ENCODE assay signal across 1 cellular context in the genomic region with DNA sequence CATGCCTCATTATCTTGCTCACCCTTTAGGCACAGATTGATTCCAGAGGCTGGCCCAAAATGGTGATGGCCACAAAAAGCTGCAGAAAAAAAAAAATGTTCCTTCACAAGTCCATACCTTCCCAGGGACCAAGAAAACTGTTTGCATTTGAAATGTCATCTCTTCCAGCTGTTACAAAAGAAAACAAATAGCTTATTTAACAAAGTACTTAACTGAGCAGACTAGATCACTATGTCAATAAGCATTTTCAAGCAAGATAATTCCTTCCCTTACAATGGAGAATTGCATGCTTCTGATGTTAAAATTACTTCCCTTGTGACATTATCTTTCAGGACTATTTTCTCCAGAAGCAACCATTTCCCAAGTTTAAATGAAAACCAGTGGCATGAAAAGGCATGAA.
TF ChIP-seq lines count a peak whose summit lies in the region.

No MANE protein-coding gene starts in this region.

TF ChIP-seq in HepG2, 621 proteins besides CTCF, POLR2A, EP300 and RAD21 (continued from another document):
- TF ChIP-seq, protein P1, sequence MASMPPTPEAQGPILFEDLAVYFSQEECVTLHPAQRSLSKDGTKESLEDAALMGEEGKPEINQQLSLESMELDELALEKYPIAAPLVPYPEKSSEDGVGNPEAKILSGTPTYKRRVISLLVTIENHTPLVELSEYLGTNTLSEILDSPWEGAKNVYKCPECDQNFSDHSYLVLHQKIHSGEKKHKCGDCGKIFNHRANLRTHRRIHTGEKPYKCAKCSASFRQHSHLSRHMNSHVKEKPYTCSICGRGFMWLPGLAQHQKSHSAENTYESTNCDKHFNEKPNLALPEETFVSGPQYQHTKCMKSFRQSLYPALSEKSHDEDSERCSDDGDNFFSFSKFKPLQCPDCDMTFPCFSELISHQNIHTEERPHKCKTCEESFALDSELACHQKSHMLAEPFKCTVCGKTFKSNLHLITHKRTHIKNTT (CRISPR knock-in tag; IDR thresholded peaks at IDR 0.05): no peak
- TF ChIP-seq TRAFD1 (CRISPR knock-in tag; IDR thresholded peaks at IDR 0.05; ENCODE audit: borderline replicate concordance): no peak
- TF ChIP-seq SOX6 (IDR thresholded peaks at IDR 0.05): no peak
- peak; percentile 13; the same call in 1 of the 2 replicates for TF ChIP-seq SOX6 (CRISPR knock-in tag; IDR thresholded peaks at IDR 0.05)
- TF ChIP-seq, protein P2, sequence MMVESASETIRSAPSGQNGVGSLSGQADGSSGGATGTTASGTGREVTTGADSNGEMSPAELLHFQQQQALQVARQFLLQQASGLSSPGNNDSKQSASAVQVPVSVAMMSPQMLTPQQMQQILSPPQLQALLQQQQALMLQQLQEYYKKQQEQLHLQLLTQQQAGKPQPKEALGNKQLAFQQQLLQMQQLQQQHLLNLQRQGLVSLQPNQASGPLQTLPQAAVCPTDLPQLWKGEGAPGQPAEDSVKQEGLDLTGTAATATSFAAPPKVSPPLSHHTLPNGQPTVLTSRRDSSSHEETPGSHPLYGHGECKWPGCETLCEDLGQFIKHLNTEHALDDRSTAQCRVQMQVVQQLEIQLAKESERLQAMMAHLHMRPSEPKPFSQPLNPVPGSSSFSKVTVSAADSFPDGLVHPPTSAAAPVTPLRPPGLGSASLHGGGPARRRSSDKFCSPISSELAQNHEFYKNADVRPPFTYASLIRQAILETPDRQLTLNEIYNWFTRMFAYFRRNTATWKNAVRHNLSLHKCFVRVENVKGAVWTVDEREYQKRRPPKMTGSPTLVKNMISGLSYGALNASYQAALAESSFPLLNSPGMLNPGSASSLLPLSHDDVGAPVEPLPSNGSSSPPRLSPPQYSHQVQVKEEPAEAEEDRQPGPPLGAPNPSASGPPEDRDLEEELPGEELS (CRISPR knock-in tag; IDR thresholded peaks at IDR 0.05): 0 out of 2 replicates have a peak, but pooled peaks have one; percentile 9
- no peak for TF ChIP-seq XRCC5 (optimal IDR thresholded peaks at IDR 0.05; ENCODE audit: low read length)
- TF ChIP-seq, protein P3, sequence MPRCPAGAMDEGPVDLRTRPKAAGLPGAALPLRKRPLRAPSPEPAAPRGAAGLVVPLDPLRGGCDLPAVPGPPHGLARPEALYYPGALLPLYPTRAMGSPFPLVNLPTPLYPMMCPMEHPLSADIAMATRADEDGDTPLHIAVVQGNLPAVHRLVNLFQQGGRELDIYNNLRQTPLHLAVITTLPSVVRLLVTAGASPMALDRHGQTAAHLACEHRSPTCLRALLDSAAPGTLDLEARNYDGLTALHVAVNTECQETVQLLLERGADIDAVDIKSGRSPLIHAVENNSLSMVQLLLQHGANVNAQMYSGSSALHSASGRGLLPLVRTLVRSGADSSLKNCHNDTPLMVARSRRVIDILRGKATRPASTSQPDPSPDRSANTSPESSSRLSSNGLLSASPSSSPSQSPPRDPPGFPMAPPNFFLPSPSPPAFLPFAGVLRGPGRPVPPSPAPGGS (CRISPR knock-in tag; IDR thresholded peaks at IDR 0.05): no peak
- TF ChIP-seq ZNF543 (CRISPR knock-in tag; IDR thresholded peaks at IDR 0.05): no peak
- TF ChIP-seq TFAP4 (IDR thresholded peaks at IDR 0.05; ENCODE audit: borderline replicate concordance, low read depth): peak; percentile 69; the same call in 1 of the 2 replicates
- TF ChIP-seq ARNT (IDR thresholded peaks at IDR 0.05): no peak
- no peak for TF ChIP-seq SOX13 (IDR thresholded peaks at IDR 0.05)
- TF ChIP-seq SOX13 (CRISPR knock-in tag; conservative IDR thresholded peaks at IDR 0.05 in 1 of 2, IDR thresholded peaks at IDR 0.05 in 1 of 2): peak in 1 of 2 experiments; percentile 61; a peak in 2 of 4 replicates
- TF ChIP-seq, protein P4, sequence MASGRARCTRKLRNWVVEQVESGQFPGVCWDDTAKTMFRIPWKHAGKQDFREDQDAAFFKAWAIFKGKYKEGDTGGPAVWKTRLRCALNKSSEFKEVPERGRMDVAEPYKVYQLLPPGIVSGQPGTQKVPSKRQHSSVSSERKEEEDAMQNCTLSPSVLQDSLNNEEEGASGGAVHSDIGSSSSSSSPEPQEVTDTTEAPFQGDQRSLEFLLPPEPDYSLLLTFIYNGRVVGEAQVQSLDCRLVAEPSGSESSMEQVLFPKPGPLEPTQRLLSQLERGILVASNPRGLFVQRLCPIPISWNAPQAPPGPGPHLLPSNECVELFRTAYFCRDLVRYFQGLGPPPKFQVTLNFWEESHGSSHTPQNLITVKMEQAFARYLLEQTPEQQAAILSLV (CRISPR knock-in tag; IDR thresholded peaks at IDR 0.05; ENCODE audit: borderline replicate concordance): no peak
- peak; percentile 55; the same call in 1 of the 2 replicates for TF ChIP-seq ISL2 (CRISPR knock-in tag; IDR thresholded peaks at IDR 0.05)
- 0 out of 2 replicates have a peak, but pooled peaks have one; percentile 18 for TF ChIP-seq SOX5 (CRISPR knock-in tag; IDR thresholded peaks at IDR 0.05; ENCODE audit: borderline replicate concordance)
- no peak for TF ChIP-seq RFX1 (IDR thresholded peaks at IDR 0.05)
- TF ChIP-seq FOXP1 (IDR thresholded peaks at IDR 0.05): no peak
- 0 out of 2 replicates have a peak, but pooled peaks have one; percentile 11 for TF ChIP-seq FOXP1 (CRISPR knock-in tag; IDR thresholded peaks at IDR 0.05)
- TF ChIP-seq FOXA3 (CRISPR knock-in tag; IDR thresholded peaks at IDR 0.05): peak; percentile 73
- TF ChIP-seq, protein P5, sequence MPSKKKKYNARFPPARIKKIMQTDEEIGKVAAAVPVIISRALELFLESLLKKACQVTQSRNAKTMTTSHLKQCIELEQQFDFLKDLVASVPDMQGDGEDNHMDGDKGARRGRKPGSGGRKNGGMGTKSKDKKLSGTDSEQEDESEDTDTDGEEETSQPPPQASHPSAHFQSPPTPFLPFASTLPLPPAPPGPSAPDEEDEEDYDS (CRISPR knock-in tag; IDR thresholded peaks at IDR 0.05): no peak
- TF ChIP-seq HNF4G (IDR thresholded peaks at IDR 0.05; ENCODE audit: borderline replicate concordance, low read depth, low read length): no peak
- no peak for TF ChIP-seq HNF4G (CRISPR knock-in tag; IDR thresholded peaks at IDR 0.05; ENCODE audit: borderline replicate concordance, low read depth)
- TF ChIP-seq FOXA1 (IDR thresholded peaks at IDR 0.05): no peak
- peak; percentile 71 for TF ChIP-seq FOXA1 (CRISPR knock-in tag; IDR thresholded peaks at IDR 0.05)
